ENCODE assay signal across 14 cellular contexts in the genomic region with DNA sequence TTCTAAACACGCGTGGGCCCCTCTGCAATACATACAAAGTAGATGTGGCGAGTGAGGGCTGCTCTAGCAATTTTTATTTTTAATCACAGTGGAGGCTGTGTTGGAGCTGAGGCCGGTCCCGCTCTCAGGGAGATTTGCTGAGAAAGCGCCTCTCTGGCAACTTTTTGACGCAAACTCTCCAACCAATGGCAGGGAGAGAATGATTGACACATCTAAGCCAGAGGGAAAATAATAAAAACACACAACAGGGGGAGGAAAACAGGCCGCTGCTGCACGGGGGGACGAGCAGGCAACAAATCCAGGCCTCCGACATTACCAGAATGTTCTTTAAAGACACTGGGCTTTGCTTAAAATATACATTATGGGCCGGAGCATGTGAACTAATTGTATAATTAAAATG. TPM values are rescaled to one million over a fixed set of nuclear protein-coding genes. Genes with fewer than 3 reads are reported as not detected.
DNase-seq lines count a peak whose midpoint lies in the region; ATAC-seq, FAIRE-seq and TF ChIP-seq lines count a peak whose summit lies in the region.
"Had no signal": no experiment of that assay in that cellular context is flagged by ENCODE, and none has a peak within 500 bp of the region (broad histone marks: within the 10 kb centered on the region; RNA-seq: fewer than 3 reads in every experiment).

A gene (minus strand): TSS at position 139 of the 400 bp plus-strand sequence. CDS start 5,023 bp downstream, outside the sequence.

- in situ Hi-C loops in transverse colon (cut with MboI; ENCODE audit: low pct_ligation_motif_present in 1 of 4, low pct_unique_long_range_greater_than_20kb in 1 of 4, low sequenced_read_pairs in 3 of 4): no loop called here

- peaks cover 9% of the 10 kb centered on the region for H3K4me1 Mint-ChIP-seq in activated CD4-positive, alpha-beta T cell treated with anti-CD3 and anti-CD28 coated beads, Interleukin-2, amount 10 ng/mL, durations not matched to agents 24 days and 14 days

- TF ChIP-seq EP300 in transverse colon (IDR thresholded peaks at IDR 0.05; ENCODE audit: low read depth): no peak

- WGBS in transverse colon (ENCODE audit: low coverage in 1 of 2), 2 donors: 23 to 27% methylated on average over 12 of the region's 12 CpGs

- H4K20me1 ChIP-seq in endothelial cell of umbilical vein (replicated peaks; ENCODE audit: control insufficient read depth, extremely low read depth, insufficient read depth, low read length): no peaks in the 10 kb centered on the region

- H3K4me2 ChIP-seq in endothelial cell of umbilical vein (ENCODE audit: insufficient read depth, low read length): no peak within 1 kb of the TSS
- H3K4me2 ChIP-seq: A549 had no signal

- H3K9me3 ChIP-seq in SK-N-MC (ENCODE audit: low read depth, low read length): no peaks in the 10 kb centered on the region
- no peaks in the 10 kb centered on the region for H3K9me3 ChIP-seq in endothelial cell of umbilical vein (replicated peaks; ENCODE audit: control insufficient read depth, insufficient read depth, low read length)
- no peaks in the 10 kb centered on the region for H3K9me3 ChIP-seq in transverse colon
- H3K9me3 ChIP-seq: A549, ascending aorta had no signal

- no peaks in the 10 kb centered on the region for H3K9me1 ChIP-seq in endothelial cell of umbilical vein (replicated peaks; ENCODE audit: control insufficient read depth, extremely low read depth, insufficient read depth, low read length)

- TF ChIP-seq CTCF in endothelial cell of umbilical vein (IDR thresholded peaks at IDR 0.05; ENCODE audit: extremely low read depth in 1 of 2, insufficient read depth in 1 of 2, low read depth in 1 of 2, low read length in 2 of 2) (no peak), transverse colon (IDR thresholded peaks at IDR 0.05) (no peak)

- CTCF ChIA-PET in endothelial cell of umbilical vein (lab: Charles Lee): no interaction called here

- dilution Hi-C loops in endothelial cell of umbilical vein (cut with MboI; ENCODE audit: extremely low pct_ligation_motif_present, low sequenced_read_pairs): no loop called here

- H3K27me3 Mint-ChIP-seq in activated CD4-positive, alpha-beta T cell treated with anti-CD3 and anti-CD28 coated beads, Interleukin-2, amount 10 ng/mL, durations not matched to agents 24 days and 14 days: peaks cover 78% of the 10 kb centered on the region

- H3K4me3 Mint-ChIP-seq in activated CD4-positive, alpha-beta T cell treated with anti-CD3 and anti-CD28 coated beads, Interleukin-2, amount 10 ng/mL, durations not matched to agents 24 days and 14 days: peak within 1 kb of the TSS; percentile 10

- intact Hi-C loops in activated CD4-positive, alpha-beta T cell treated with anti-CD3 and anti-CD28 coated beads, Interleukin-2, amount 10 ng/mL, durations not matched to agents 24 days and 14 days (cut with micrococcal nuclease): loop anchor here (2.0 to 5.0 kb wide), 2 partner anchors 14 to 257 kb away; no protein-coding TSS in a partner anchor
- intact Hi-C loops in endothelial cell of umbilical vein (cut with micrococcal nuclease): no loop called here
- intact Hi-C loops in posterior cingulate gyrus (cut with DNase I): no loop called here
- intact Hi-C loops in transverse colon (cut with DNase I; ENCODE audit: low total_unique reads): no loop called here

- FAIRE-seq in endothelial cell of umbilical vein (lab: Jason Lieb, UNC): no peak
- FAIRE-seq: A549, GM19239 had no signal

- H3K4me1 ChIP-seq in endothelial cell of umbilical vein (ENCODE audit: control insufficient read depth, extremely low read depth, insufficient read depth, low read length) (no peaks in the 10 kb centered on the region), transverse colon (peaks cover 0 to 19% (median 11%) of the 10 kb centered on the region in 4 donors)
- H3K4me1 ChIP-seq: A549 had no signal

- no peak for DNase-seq in activated CD4-positive, alpha-beta T cell treated with anti-CD3 and anti-CD28 coated beads, Interleukin-2, amount 10 ng/mL, durations not matched to agents 24 days and 14 days
- no peak for DNase-seq in activated CD4-positive, alpha-beta T cell treated with anti-CD3 and anti-CD28 coated beads for 48 hours
- DNase-seq in SK-N-MC (ENCODE audit: low read depth, low spot score) (no peak), endothelial cell of umbilical vein (ENCODE audit: low read depth, low spot score) (no peak), retina (peak; percentile 75), posterior cingulate gyrus (no peak), transverse colon (no peak)
- DNase-seq: NCI-H1694 treated with DMSO at 0.1 percent for 48 hours had no signal

- H2AFZ ChIP-seq in endothelial cell of umbilical vein (ENCODE audit: low read depth, low read length): no peak within 1 kb of the TSS

- H3K9ac ChIP-seq in SK-N-MC (ENCODE audit: insufficient read length): peak within 1 kb of the TSS; percentile 87
- H3K9ac ChIP-seq in endothelial cell of umbilical vein (replicated peaks; ENCODE audit: extremely low read depth, insufficient read depth, low read length): no peak within 1 kb of the TSS

- ATAC-seq in HG02973 (IDR thresholded peaks at IDR 0.05; ENCODE audit: unreplicated experiment): no peak
- ATAC-seq: A549 had no signal

- POLR2A ChIA-PET in endothelial cell of umbilical vein (lab: Charles Lee): no interaction called here

- H3K36me3 Mint-ChIP-seq in activated CD4-positive, alpha-beta T cell treated with anti-CD3 and anti-CD28 coated beads, Interleukin-2, amount 10 ng/mL, durations not matched to agents 24 days and 14 days (ENCODE audit: low read depth): peaks cover 21% of the 10 kb centered on the region

- H3K9me3 Mint-ChIP-seq in activated CD4-positive, alpha-beta T cell treated with anti-CD3 and anti-CD28 coated beads, Interleukin-2, amount 10 ng/mL, durations not matched to agents 24 days and 14 days: peaks cover 33% of the 10 kb centered on the region

- H3K4me3 ChIP-seq in SK-N-MC (peak within 1 kb of the TSS; percentile 93), endothelial cell of umbilical vein (replicated peaks in 1 of 3; ENCODE audit: insufficient read depth in 1 of 3, low read depth in 1 of 3, low read length in 3 of 3) (no peak within 1 kb of the TSS), transverse colon (no peak within 1 kb of the TSS)
- H3K4me3 ChIP-seq: A549 had no signal

- BruUV-seq in endothelial cell of umbilical vein (replicated peaks; lab: Mats Ljungman, UMichigan): no TSS peak

- H3K36me3 ChIP-seq in SK-N-MC (ENCODE audit: insufficient read depth, low read length): no peaks in the 10 kb centered on the region; the same call in 1 of the 2 replicates
- no peaks in the 10 kb centered on the region for H3K36me3 ChIP-seq in endothelial cell of umbilical vein (ENCODE audit: control insufficient read depth in 2 of 2, extremely low read depth in 1 of 2, insufficient read depth in 2 of 2, low read length in 2 of 2)
- no peaks in the 10 kb centered on the region for H3K36me3 ChIP-seq in transverse colon
- H3K36me3 ChIP-seq: ascending aorta had no signal

- H3K27me3 ChIP-seq in endothelial cell of umbilical vein (ENCODE audit: control insufficient read depth in 2 of 2, insufficient read depth in 2 of 2, low read length in 2 of 2): peaks cover 82 to 98% of the 10 kb centered on the region in 2 experiments
- H3K27me3 ChIP-seq in transverse colon: peaks cover 100% of the 10 kb centered on the region

- H3K27ac Mint-ChIP-seq in activated CD4-positive, alpha-beta T cell treated with anti-CD3 and anti-CD28 coated beads, Interleukin-2, amount 10 ng/mL, durations not matched to agents 24 days and 14 days: peak within 1 kb of the TSS; percentile 85

- TF ChIP-seq POLR2A in endothelial cell of umbilical vein (IDR thresholded peaks at IDR 0.05; ENCODE audit: low read depth, low read length): no peak
- TF ChIP-seq POLR2A in transverse colon (IDR thresholded peaks at IDR 0.05): no peak

- no peaks in the 10 kb centered on the region for H3K79me2 ChIP-seq in endothelial cell of umbilical vein (ENCODE audit: control insufficient read depth, insufficient read depth, low read length)

- H3K27ac ChIP-seq in SK-N-MC: peak within 1 kb of the TSS; percentile 87
- H3K27ac ChIP-seq in endothelial cell of umbilical vein (ENCODE audit: insufficient read depth, low read depth, low read length): no peak within 1 kb of the TSS
- no peak within 1 kb of the TSS for H3K27ac ChIP-seq in transverse colon
- H3K27ac ChIP-seq: A549, ascending aorta had no signal

TF ChIP-seq in endothelial cell of umbilical vein, 7 proteins besides CTCF, POLR2A, EP300 and RAD21:
- TF ChIP-seq GATA2 (IDR thresholded peaks at IDR 0.05; ENCODE audit: insufficient read depth, insufficient read length, low read depth, low read length) (no peak), MYC (IDR thresholded peaks at IDR 0.05; ENCODE audit: low read depth, low read length) (no peak), EZH2 (IDR thresholded peaks at IDR 0.05; ENCODE audit: borderline replicate concordance, low read depth, low read length, severe bottlenecking) (peak; percentile 79)

RNA-seq across cellular contexts. Expression of the gene that starts here (rescaled TPM):
- not detected in 2 replicates for total RNA-seq in activated CD4-positive, alpha-beta T cell treated with anti-CD3 and anti-CD28 coated beads, Interleukin-2, amount 10 ng/mL, durations not matched to agents 24 days and 14 days
- not detected in 2 replicates for total RNA-seq in endothelial cell of umbilical vein
- polyA plus RNA-seq in endothelial cell of umbilical vein: not detected in 2 replicates
- not detected in 2 replicates for polyA plus RNA-seq in endothelial cell of umbilical vein (2011; cell fraction: cytosol; rRNA removed)
- not detected in 2 replicates for polyA plus RNA-seq in endothelial cell of umbilical vein (2011; cell fraction: nucleus; rRNA removed)
- polyA plus RNA-seq in endothelial cell of umbilical vein (2012): not detected in 2 replicates
- not detected in 2 replicates for polyA minus RNA-seq in endothelial cell of umbilical vein
- polyA minus RNA-seq in endothelial cell of umbilical vein (2011; cell fraction: cytosol; rRNA and poly(A)+ RNA removed): not detected
- not detected in 2 replicates for polyA minus RNA-seq in endothelial cell of umbilical vein (2011; cell fraction: nucleus; rRNA and poly(A)+ RNA removed)
- total RNA-seq in transverse colon: not detected
- total RNA-seq: activated CD8-positive, alpha-beta memory T cell treated with anti-CD3 and anti-CD28 coated beads for 36 hours; ascending aorta; mononuclear cell had no signal
- polyA plus RNA-seq: A549 had no signal
